Comparison of ENCODE assay signal across 11 cellular contexts in genomic region chr5:81424728-81425127, GRCh38. TPM values are rescaled to one million over a fixed set of nuclear protein-coding genes. Genes with fewer than 3 reads are reported as not detected.
A peak's percentile ranks its signal among the peaks of the same experiment; 100 is the strongest.
DNase-seq lines count a peak whose midpoint lies in the region; ATAC-seq and TF ChIP-seq lines count a peak whose summit lies in the region.
"Had no signal": no experiment of that assay in that cellular context is flagged by ENCODE, and none has a peak within 500 bp of the region (broad histone marks: within the 10 kb centered on the region; RNA-seq: fewer than 3 reads in every experiment).

No MANE protein-coding gene starts in this region.

- H2AFZ ChIP-seq in smooth muscle cell (ENCODE audit: low read depth), result no peak overlapping the region

- H3K9ac ChIP-seq in smooth muscle cell (ENCODE audit: low read depth), result no peak overlapping the region

- no TSS peak for BruUV-seq in Calu3 (replicated peaks; lab: Mats Ljungman, UMichigan)

- no peaks in the 10 kb centered on the region for H3K79me2 ChIP-seq in smooth muscle cell (ENCODE audit: low read depth)

- no peak overlapping the region for H3K27ac ChIP-seq in AG04450 (ENCODE audit: low read depth, low read length)
- H3K27ac ChIP-seq in smooth muscle cell (ENCODE audit: low read depth), result no peak overlapping the region

- CTCF ChIA-PET in AG04450 (lab: Charles Lee), result interaction anchor here (0.6 to 3.0 kb wide), 36 partner anchors 10 to 834 kb away, joined by 3 to 20 read pairs (median 4); partner anchors contain the start of genes ACOT12 and SSBP2
- CTCF ChIA-PET in Calu3 (lab: Charles Lee), result interaction anchor here (3.4 kb wide), 1 partner anchor 740 kb away, joined by 14 read pairs; no protein-coding TSS in a partner anchor

- no peaks in the 10 kb centered on the region for H3K36me3 ChIP-seq in smooth muscle cell (ENCODE audit: low read depth)
- H3K36me3 ChIP-seq: HAP-1 had no signal

- intact Hi-C loops in Calu3 (cut with micrococcal nuclease; ENCODE audit: unreplicated experiment), result loop anchor here (1.0 to 10.0 kb wide), 9 partner anchors 82 to 801 kb away; partner anchors contain the start of genes ATG10 and ZCCHC9

- H3K27me3 Mint-ChIP-seq in Calu3 (ENCODE audit: unreplicated experiment), result no peaks in the 10 kb centered on the region

- H3K4me2 ChIP-seq in smooth muscle cell, result no peak overlapping the region

- 100% methylated on average over 1 of the region's 1 CpG for WGBS in smooth muscle cell (ENCODE audit: low lambda C conversion rate)

- H3K9me3 ChIP-seq in AG04450 (ENCODE audit: control insufficient read depth, insufficient read depth, low read length) (no peaks in the 10 kb centered on the region), smooth muscle cell (replicated peaks; ENCODE audit: low read depth) (no peaks in the 10 kb centered on the region)
- H3K9me3 ChIP-seq: HAP-1 had no signal

- H3K4me1 Mint-ChIP-seq in Calu3 (ENCODE audit: low read depth, unreplicated experiment), result peaks cover 72% of the 10 kb centered on the region

- H4K20me1 ChIP-seq in smooth muscle cell (ENCODE audit: low read depth), result no peaks in the 10 kb centered on the region

- no peaks in the 10 kb centered on the region for H3K9me3 Mint-ChIP-seq in Calu3 (ENCODE audit: low read depth, unreplicated experiment)
- H3K9me3 Mint-ChIP-seq in activated naive CD4-positive, alpha-beta T cell treated with anti-CD3 and anti-CD28 coated beads, Interleukin-2, amount 50 U/mL, for 72 hours, result no peaks in the 10 kb centered on the region

- H3K4me3 ChIP-seq in AG04450 (ENCODE audit: low read depth, low read length) (no peak overlapping the region), smooth muscle cell (no peak overlapping the region)
- H3K4me3 ChIP-seq: HAP-1 had no signal

- POLR2A ChIA-PET in AG04450 (lab: Yijun Ruan, JAX), result interaction anchor here (0.7 to 0.9 kb wide), 2 partner anchors 123 to 326 kb away, joined by 3 to 4 read pairs; partner anchors contain the start of genes SSBP2 and ZCCHC9

- H3K27me3 ChIP-seq in AG04450 (ENCODE audit: control insufficient read depth, insufficient read depth, low read length), result no peaks in the 10 kb centered on the region
- no peaks in the 10 kb centered on the region for H3K27me3 ChIP-seq in smooth muscle cell (ENCODE audit: low read depth)

- peaks cover 12% of the 10 kb centered on the region for H3K4me1 ChIP-seq in smooth muscle cell (ENCODE audit: low read depth)

- no peak for TF ChIP-seq CTCF in AG04450 (IDR thresholded peaks at IDR 0.05; ENCODE audit: low read depth, low read length)
- TF ChIP-seq CTCF in Calu3 (IDR thresholded peaks at IDR 0.05; ENCODE audit: unreplicated experiment), result no peak
- no peak for TF ChIP-seq CTCF in smooth muscle cell (IDR thresholded peaks at IDR 0.05; ENCODE audit: borderline replicate concordance, insufficient read depth, poor library complexity, severe bottlenecking)

- DNase-seq in AG04450 (ENCODE audit: low read depth, low spot score) (peak; percentile 21), H4 (ENCODE audit: low spot score) (peak; percentile 31), dedifferentiated amniotic fluid mesenchymal stem cell (ENCODE audit: extremely low spot score) (peak; percentile 52), left lobe of liver (ENCODE audit: low spot score) (no peak), Calu3 (no peak), smooth muscle cell (lab: John Stamatoyannopoulos, UW; ENCODE audit: unreplicated experiment) (no peak)
- no peak for DNase-seq in activated naive CD4-positive, alpha-beta T cell treated with anti-CD3 and anti-CD28 coated beads, Interleukin-2, amount 50 U/mL, for 72 hours (ENCODE audit: low spot score in 2 of 2)
- DNase-seq: NCI-H1048 had no signal

- ATAC-seq in left lobe of liver (peak; percentile 7), GM18870 (IDR thresholded peaks at IDR 0.05; ENCODE audit: unreplicated experiment) (no peak)
- no peak for ATAC-seq in activated naive CD4-positive, alpha-beta T cell treated with anti-CD3 and anti-CD28 coated beads, Interleukin-2, amount 50 U/mL, for 72 hours

- no peaks in the 10 kb centered on the region for H3F3A ChIP-seq in smooth muscle cell (ENCODE audit: low read depth)

- H3K36me3 Mint-ChIP-seq in Calu3 (ENCODE audit: insufficient read depth, unreplicated experiment), result peaks cover 7% of the 10 kb centered on the region
- H3K36me3 Mint-ChIP-seq in activated naive CD4-positive, alpha-beta T cell treated with anti-CD3 and anti-CD28 coated beads, Interleukin-2, amount 50 U/mL, for 72 hours, result no peaks in the 10 kb centered on the region

- H3K27ac Mint-ChIP-seq in Calu3 (ENCODE audit: unreplicated experiment), result no peak overlapping the region
- H3K27ac Mint-ChIP-seq in activated naive CD4-positive, alpha-beta T cell treated with anti-CD3 and anti-CD28 coated beads, Interleukin-2, amount 50 U/mL, for 72 hours, result no peak overlapping the region

- H3K4me3 Mint-ChIP-seq in Calu3 (ENCODE audit: low read depth, unreplicated experiment), result no peak overlapping the region

RNA-seq across cellular contexts. Expression of gene ACOT12, which starts 30.8 kb away (rescaled TPM):
- polyA plus RNA-seq in AG04450 (2011; rRNA removed) (0.56 and 0.58 TPM in 2 replicates), smooth muscle cell (not detected in 2 replicates)
- polyA minus RNA-seq in AG04450 (2011; rRNA and poly(A)+ RNA removed), result 0.13 TPM in 1 of 2 replicates, not detected in the other
- total RNA-seq in H4 (2014; rRNA removed; shearing (Covaris generic)), result not detected in 2 replicates
- total RNA-seq in left lobe of liver (51.6 TPM), Calu3 (2022) (0.87 TPM in 1 of 2 replicates, not detected in the other), smooth muscle cell (not detected in 2 replicates)
- total RNA-seq in activated naive CD4-positive, alpha-beta T cell treated with anti-CD3 and anti-CD28 coated beads, Interleukin-2, amount 50 U/mL, for 72 hours, result not detected
- total RNA-seq: M059J had no signal

Comparison
In these comparisons a context has a peak if more than half of its experiments do, and no peak if none do; other contexts are left out.
1. DNase-seq: peak in AG04450 (single experiment), H4 (single experiment) and dedifferentiated amniotic fluid mesenchymal stem cell (single experiment); none in left lobe of liver (single experiment), Calu3 (single experiment), activated naive CD4-positive, alpha-beta T cell treated with anti-CD3 and anti-CD28 coated beads, Interleukin-2, amount 50 U/mL, for 72 hours (0 of 2) and smooth muscle cell (single experiment).
2. RNA of gene ACOT12, which starts 30.8 kb away (total RNA-seq): 51.6 TPM in left lobe of liver (single experiment); 0.87 TPM in Calu3, not detected in smooth muscle cell, not detected in H4 and not detected in activated naive CD4-positive, alpha-beta T cell treated with anti-CD3 and anti-CD28 coated beads, Interleukin-2, amount 50 U/mL, for 72 hours; every median in the first group is over 10 times any median in the second.